Comparison of ENCODE assay signal across 1 cellular context in genomic region chr11:34603129-34604001, GRCh38.
TF ChIP-seq lines count a peak whose summit lies in the region.

No MANE protein-coding gene starts in this region.

TF ChIP-seq in K562, 482 proteins besides CTCF, POLR2A, EP300 and RAD21 (continued from another document and continues in another):
- TF ChIP-seq, protein P1, sequence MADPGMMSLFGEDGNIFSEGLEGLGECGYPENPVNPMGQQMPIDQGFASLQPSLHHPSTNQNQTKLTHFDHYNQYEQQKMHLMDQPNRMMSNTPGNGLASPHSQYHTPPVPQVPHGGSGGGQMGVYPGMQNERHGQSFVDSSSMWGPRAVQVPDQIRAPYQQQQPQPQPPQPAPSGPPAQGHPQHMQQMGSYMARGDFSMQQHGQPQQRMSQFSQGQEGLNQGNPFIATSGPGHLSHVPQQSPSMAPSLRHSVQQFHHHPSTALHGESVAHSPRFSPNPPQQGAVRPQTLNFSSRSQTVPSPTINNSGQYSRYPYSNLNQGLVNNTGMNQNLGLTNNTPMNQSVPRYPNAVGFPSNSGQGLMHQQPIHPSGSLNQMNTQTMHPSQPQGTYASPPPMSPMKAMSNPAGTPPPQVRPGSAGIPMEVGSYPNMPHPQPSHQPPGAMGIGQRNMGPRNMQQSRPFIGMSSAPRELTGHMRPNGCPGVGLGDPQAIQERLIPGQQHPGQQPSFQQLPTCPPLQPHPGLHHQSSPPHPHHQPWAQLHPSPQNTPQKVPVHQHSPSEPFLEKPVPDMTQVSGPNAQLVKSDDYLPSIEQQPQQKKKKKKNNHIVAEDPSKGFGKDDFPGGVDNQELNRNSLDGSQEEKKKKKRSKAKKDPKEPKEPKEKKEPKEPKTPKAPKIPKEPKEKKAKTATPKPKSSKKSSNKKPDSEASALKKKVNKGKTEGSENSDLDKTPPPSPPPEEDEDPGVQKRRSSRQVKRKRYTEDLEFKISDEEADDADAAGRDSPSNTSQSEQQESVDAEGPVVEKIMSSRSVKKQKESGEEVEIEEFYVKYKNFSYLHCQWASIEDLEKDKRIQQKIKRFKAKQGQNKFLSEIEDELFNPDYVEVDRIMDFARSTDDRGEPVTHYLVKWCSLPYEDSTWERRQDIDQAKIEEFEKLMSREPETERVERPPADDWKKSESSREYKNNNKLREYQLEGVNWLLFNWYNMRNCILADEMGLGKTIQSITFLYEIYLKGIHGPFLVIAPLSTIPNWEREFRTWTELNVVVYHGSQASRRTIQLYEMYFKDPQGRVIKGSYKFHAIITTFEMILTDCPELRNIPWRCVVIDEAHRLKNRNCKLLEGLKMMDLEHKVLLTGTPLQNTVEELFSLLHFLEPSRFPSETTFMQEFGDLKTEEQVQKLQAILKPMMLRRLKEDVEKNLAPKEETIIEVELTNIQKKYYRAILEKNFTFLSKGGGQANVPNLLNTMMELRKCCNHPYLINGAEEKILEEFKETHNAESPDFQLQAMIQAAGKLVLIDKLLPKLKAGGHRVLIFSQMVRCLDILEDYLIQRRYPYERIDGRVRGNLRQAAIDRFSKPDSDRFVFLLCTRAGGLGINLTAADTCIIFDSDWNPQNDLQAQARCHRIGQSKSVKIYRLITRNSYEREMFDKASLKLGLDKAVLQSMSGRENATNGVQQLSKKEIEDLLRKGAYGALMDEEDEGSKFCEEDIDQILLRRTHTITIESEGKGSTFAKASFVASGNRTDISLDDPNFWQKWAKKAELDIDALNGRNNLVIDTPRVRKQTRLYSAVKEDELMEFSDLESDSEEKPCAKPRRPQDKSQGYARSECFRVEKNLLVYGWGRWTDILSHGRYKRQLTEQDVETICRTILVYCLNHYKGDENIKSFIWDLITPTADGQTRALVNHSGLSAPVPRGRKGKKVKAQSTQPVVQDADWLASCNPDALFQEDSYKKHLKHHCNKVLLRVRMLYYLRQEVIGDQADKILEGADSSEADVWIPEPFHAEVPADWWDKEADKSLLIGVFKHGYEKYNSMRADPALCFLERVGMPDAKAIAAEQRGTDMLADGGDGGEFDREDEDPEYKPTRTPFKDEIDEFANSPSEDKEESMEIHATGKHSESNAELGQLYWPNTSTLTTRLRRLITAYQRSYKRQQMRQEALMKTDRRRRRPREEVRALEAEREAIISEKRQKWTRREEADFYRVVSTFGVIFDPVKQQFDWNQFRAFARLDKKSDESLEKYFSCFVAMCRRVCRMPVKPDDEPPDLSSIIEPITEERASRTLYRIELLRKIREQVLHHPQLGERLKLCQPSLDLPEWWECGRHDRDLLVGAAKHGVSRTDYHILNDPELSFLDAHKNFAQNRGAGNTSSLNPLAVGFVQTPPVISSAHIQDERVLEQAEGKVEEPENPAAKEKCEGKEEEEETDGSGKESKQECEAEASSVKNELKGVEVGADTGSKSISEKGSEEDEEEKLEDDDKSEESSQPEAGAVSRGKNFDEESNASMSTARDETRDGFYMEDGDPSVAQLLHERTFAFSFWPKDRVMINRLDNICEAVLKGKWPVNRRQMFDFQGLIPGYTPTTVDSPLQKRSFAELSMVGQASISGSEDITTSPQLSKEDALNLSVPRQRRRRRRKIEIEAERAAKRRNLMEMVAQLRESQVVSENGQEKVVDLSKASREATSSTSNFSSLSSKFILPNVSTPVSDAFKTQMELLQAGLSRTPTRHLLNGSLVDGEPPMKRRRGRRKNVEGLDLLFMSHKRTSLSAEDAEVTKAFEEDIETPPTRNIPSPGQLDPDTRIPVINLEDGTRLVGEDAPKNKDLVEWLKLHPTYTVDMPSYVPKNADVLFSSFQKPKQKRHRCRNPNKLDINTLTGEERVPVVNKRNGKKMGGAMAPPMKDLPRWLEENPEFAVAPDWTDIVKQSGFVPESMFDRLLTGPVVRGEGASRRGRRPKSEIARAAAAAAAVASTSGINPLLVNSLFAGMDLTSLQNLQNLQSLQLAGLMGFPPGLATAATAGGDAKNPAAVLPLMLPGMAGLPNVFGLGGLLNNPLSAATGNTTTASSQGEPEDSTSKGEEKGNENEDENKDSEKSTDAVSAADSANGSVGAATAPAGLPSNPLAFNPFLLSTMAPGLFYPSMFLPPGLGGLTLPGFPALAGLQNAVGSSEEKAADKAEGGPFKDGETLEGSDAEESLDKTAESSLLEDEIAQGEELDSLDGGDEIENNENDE (IDR thresholded peaks at IDR 0.05; ENCODE audit: low read depth, low read length): no peak
- no peak; the same call in none of the 2 replicates for TF ChIP-seq DMBX1 (CRISPR knock-in tag; IDR thresholded peaks at IDR 0.05; ENCODE audit: borderline replicate concordance)
- peak; percentile 96 for TF ChIP-seq C11orf30 (IDR thresholded peaks at IDR 0.05; ENCODE audit: low read depth)
- no peak for TF ChIP-seq HNRNPH1 (optimal IDR thresholded peaks at IDR 0.05; ENCODE audit: low read depth, low read length)
- TF ChIP-seq STAT5A (IDR thresholded peaks at IDR 0.05; ENCODE audit: borderline replicate concordance, low read length): peak; percentile 89
- no peak for TF ChIP-seq HMGN3 (IDR thresholded peaks at IDR 0.05; ENCODE audit: borderline replicate concordance, extremely low read depth, insufficient read length, low read depth, low read length)
- TF ChIP-seq ZBTB2 (IDR thresholded peaks at IDR 0.05): peak; percentile 73; the same call in 1 of the 2 replicates
- peak; percentile 56 for TF ChIP-seq TAF9B (IDR thresholded peaks at IDR 0.05; ENCODE audit: partially characterized antibody)
- no peak; the same call in 1 of the 2 replicates for TF ChIP-seq ZNF589 (CRISPR knock-in tag; IDR thresholded peaks at IDR 0.05; ENCODE audit: low read depth)
- TF ChIP-seq ATF1 (CRISPR knock-in tag; IDR thresholded peaks at IDR 0.05): no peak
- no peak; the same call in 1 of the 2 replicates for TF ChIP-seq ATF1 (tag; IDR thresholded peaks at IDR 0.05)
- TF ChIP-seq NR3C1 (CRISPR knock-in tag; IDR thresholded peaks at IDR 0.05): no peak
- no peak for TF ChIP-seq U2AF2 (optimal IDR thresholded peaks at IDR 0.05; ENCODE audit: low read depth, low read length)
- TF ChIP-seq ZNF518B (CRISPR knock-in tag; IDR thresholded peaks at IDR 0.05): no peak
- peak; percentile 97 for TF ChIP-seq KDM1A (IDR thresholded peaks at IDR 0.05)
- 0 out of 2 replicates have a peak, but pooled peaks have one; percentile 40 for TF ChIP-seq OTX1 (CRISPR knock-in tag; IDR thresholded peaks at IDR 0.05)
- TF ChIP-seq ZNF507 (tag; conservative IDR thresholded peaks at IDR 0.05): no peak
- TF ChIP-seq, protein P2, sequence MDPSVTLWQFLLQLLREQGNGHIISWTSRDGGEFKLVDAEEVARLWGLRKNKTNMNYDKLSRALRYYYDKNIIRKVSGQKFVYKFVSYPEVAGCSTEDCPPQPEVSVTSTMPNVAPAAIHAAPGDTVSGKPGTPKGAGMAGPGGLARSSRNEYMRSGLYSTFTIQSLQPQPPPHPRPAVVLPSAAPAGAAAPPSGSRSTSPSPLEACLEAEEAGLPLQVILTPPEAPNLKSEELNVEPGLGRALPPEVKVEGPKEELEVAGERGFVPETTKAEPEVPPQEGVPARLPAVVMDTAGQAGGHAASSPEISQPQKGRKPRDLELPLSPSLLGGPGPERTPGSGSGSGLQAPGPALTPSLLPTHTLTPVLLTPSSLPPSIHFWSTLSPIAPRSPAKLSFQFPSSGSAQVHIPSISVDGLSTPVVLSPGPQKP (CRISPR knock-in tag; IDR thresholded peaks at IDR 0.05): no peak
- TF ChIP-seq PML (IDR thresholded peaks at IDR 0.05; ENCODE audit: low read length): peak; percentile 73
- TF ChIP-seq KDM2B (CRISPR knock-in tag; IDR thresholded peaks at IDR 0.05): no peak
- TF ChIP-seq, protein P3, sequence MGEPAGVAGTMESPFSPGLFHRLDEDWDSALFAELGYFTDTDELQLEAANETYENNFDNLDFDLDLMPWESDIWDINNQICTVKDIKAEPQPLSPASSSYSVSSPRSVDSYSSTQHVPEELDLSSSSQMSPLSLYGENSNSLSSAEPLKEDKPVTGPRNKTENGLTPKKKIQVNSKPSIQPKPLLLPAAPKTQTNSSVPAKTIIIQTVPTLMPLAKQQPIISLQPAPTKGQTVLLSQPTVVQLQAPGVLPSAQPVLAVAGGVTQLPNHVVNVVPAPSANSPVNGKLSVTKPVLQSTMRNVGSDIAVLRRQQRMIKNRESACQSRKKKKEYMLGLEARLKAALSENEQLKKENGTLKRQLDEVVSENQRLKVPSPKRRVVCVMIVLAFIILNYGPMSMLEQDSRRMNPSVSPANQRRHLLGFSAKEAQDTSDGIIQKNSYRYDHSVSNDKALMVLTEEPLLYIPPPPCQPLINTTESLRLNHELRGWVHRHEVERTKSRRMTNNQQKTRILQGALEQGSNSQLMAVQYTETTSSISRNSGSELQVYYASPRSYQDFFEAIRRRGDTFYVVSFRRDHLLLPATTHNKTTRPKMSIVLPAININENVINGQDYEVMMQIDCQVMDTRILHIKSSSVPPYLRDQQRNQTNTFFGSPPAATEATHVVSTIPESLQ (CRISPR knock-in tag; IDR thresholded peaks at IDR 0.05): no peak
- no peak for TF ChIP-seq MYBL2 (IDR thresholded peaks at IDR 0.05; ENCODE audit: low read depth)
- TF ChIP-seq MYBL2 (CRISPR knock-in tag; IDR thresholded peaks at IDR 0.05; ENCODE audit: borderline replicate concordance): no peak
- no peak for TF ChIP-seq ZNF146 (CRISPR knock-in tag; IDR thresholded peaks at IDR 0.05; ENCODE audit: unreplicated experiment)
- TF ChIP-seq FOXJ2 (tag; IDR thresholded peaks at IDR 0.05): no peak
- no peak for TF ChIP-seq ZNF707 (CRISPR knock-in tag; conservative IDR thresholded peaks at IDR 0.05)
- TF ChIP-seq SRSF9 (IDR thresholded peaks at IDR 0.05; ENCODE audit: borderline replicate concordance, low read depth, low read length): no peak
- no peak for TF ChIP-seq TAF7 (tag; IDR thresholded peaks at IDR 0.05)
- TF ChIP-seq THAP7 (CRISPR knock-in tag; IDR thresholded peaks at IDR 0.05): no peak
- TF ChIP-seq BHLHE40 (IDR thresholded peaks at IDR 0.05; ENCODE audit: low read length): no peak
- peak; percentile 25; the same call in 1 of the 2 replicates for TF ChIP-seq ZNF644 (tag; IDR thresholded peaks at IDR 0.05; ENCODE audit: low read depth)
- TF ChIP-seq, protein P4, sequence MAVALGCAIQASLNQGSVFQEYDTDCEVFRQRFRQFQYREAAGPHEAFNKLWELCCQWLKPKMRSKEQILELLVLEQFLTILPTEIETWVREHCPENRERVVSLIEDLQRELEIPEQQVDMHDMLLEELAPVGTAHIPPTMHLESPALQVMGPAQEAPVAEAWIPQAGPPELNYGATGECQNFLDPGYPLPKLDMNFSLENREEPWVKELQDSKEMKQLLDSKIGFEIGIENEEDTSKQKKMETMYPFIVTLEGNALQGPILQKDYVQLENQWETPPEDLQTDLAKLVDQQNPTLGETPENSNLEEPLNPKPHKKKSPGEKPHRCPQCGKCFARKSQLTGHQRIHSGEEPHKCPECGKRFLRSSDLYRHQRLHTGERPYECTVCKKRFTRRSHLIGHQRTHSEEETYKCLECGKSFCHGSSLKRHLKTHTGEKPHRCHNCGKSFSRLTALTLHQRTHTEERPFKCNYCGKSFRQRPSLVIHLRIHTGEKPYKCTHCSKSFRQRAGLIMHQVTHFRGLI (CRISPR knock-in tag; IDR thresholded peaks at IDR 0.05): no peak
- peak; percentile 94 for TF ChIP-seq MTA2 (IDR thresholded peaks at IDR 0.05; ENCODE audit: low read depth)
- no peak for TF ChIP-seq TCF15 (CRISPR knock-in tag; IDR thresholded peaks at IDR 0.05)
- peak; percentile 64; the same call in 1 of the 2 replicates for TF ChIP-seq ZNF175 (CRISPR knock-in tag; IDR thresholded peaks at IDR 0.05; ENCODE audit: low read depth)
- TF ChIP-seq ARID2 (IDR thresholded peaks at IDR 0.05): no peak
- TF ChIP-seq SP2 (IDR thresholded peaks at IDR 0.05; ENCODE audit: extremely low read depth, low read depth, low read length, poor library complexity, severe bottlenecking): no peak
- no peak for TF ChIP-seq ZNF311 (CRISPR knock-in tag; IDR thresholded peaks at IDR 0.05)
- 0 out of 2 replicates have a peak, but pooled peaks have one; percentile 31 for TF ChIP-seq NFRKB (IDR thresholded peaks at IDR 0.05; ENCODE audit: low read depth)
- TF ChIP-seq CHD4 (IDR thresholded peaks at IDR 0.05; ENCODE audit: insufficient read depth, insufficient replicate concordance, low read depth, low read length, poor library complexity, severe bottlenecking): peak; percentile 87
- no peak for TF ChIP-seq FOXA1 (IDR thresholded peaks at IDR 0.05; ENCODE audit: borderline replicate concordance)
- peak; percentile 63; the same call in 1 of the 2 replicates for TF ChIP-seq LARP7 (IDR thresholded peaks at IDR 0.05)
- TF ChIP-seq ZNF263 (CRISPR knock-in tag; IDR thresholded peaks at IDR 0.05; ENCODE audit: borderline replicate concordance): no peak
